ENCODE assay signal across 17 cellular contexts in genomic region chr7:24659505-24659904, GRCh38.
A peak's percentile ranks its signal among the peaks of the same experiment; 100 is the strongest.
DNase-seq lines count a peak whose midpoint lies in the region; ATAC-seq lines count a peak whose summit lies in the region.
"Had no signal": no experiment of that assay in that cellular context is flagged by ENCODE, and none has a peak within 500 bp of the region (broad histone marks: within the 10 kb centered on the region; RNA-seq: fewer than 3 reads in every experiment).

No MANE protein-coding gene starts in this region.

- DNase-seq in EL: no peak
- DNase-seq in activated T-helper 2 cell treated with anti-CD3 and anti-CD28 coated beads, Interferon-gamma antibody, Interleukin-2, Interleukin-4, amounts not matched to agents 10 μg/mL and 5 μg/mL and 100 μg/mL, durations not matched to agents 14 hours and 24 hours and 36 hours (ENCODE audit: low spot score): no peak
- no peak for DNase-seq in head of caudate nucleus
- DNase-seq in left ventricle myocardium superior: no peak
- DNase-seq: activated CD4-positive, alpha-beta T cell treated with anti-CD3 and anti-CD28 coated beads, Interleukin-2, amount 10 ng/mL, durations not matched to agents 7 days and 5 days; anterior cingulate cortex; colonic mucosa; KG1; left ventricle myocardium inferior; natural killer cell; NCI-H146; NCI-H510A treated with DMSO at 0.1 percent for 48 hours; stimulated activated CD4-positive, alpha-beta T cell treated with anti-CD3 and anti-CD28 coated beads, Interleukin-2, amount 100 ng/mL, for 48 hours had no signal

- peak; percentile 83 for ATAC-seq in GM18498 (IDR thresholded peaks at IDR 0.05; ENCODE audit: unreplicated experiment)
- peak; percentile 83 for ATAC-seq in GM19467 (IDR thresholded peaks at IDR 0.05; ENCODE audit: unreplicated experiment)
- peak; percentile 89 for ATAC-seq in HG02852 (IDR thresholded peaks at IDR 0.05; ENCODE audit: unreplicated experiment)
- peak; percentile 48 for ATAC-seq in HG03521 (IDR thresholded peaks at IDR 0.05; ENCODE audit: unreplicated experiment)
- no peak for ATAC-seq in left ventricle myocardium superior
- ATAC-seq: natural killer cell had no signal

- H3K9me3 Mint-ChIP-seq in activated T-helper 2 cell treated with anti-CD3 and anti-CD28 coated beads, Interferon-gamma antibody, Interleukin-2, Interleukin-4, amounts not matched to agents 10 μg/mL and 5 μg/mL and 100 μg/mL, durations not matched to agents 14 hours and 24 hours and 36 hours: no peaks in the 10 kb centered on the region
- H3K9me3 Mint-ChIP-seq: activated CD4-positive, alpha-beta T cell treated with anti-CD3 and anti-CD28 coated beads, Interleukin-2, amount 10 ng/mL, durations not matched to agents 7 days and 5 days; natural killer cell had no signal

- H3K4me1 Mint-ChIP-seq in activated T-helper 2 cell treated with anti-CD3 and anti-CD28 coated beads, Interferon-gamma antibody, Interleukin-2, Interleukin-4, amounts not matched to agents 10 μg/mL and 5 μg/mL and 100 μg/mL, durations not matched to agents 14 hours and 24 hours and 36 hours (ENCODE audit: low read depth): peaks cover 3% of the 10 kb centered on the region
- H3K4me1 Mint-ChIP-seq: activated CD4-positive, alpha-beta T cell treated with anti-CD3 and anti-CD28 coated beads, Interleukin-2, amount 10 ng/mL, durations not matched to agents 7 days and 5 days; natural killer cell had no signal

- intact Hi-C loops in activated T-helper 2 cell treated with anti-CD3 and anti-CD28 coated beads, Interferon-gamma antibody, Interleukin-2, Interleukin-4, amounts not matched to agents 10 μg/mL and 5 μg/mL and 100 μg/mL, durations not matched to agents 14 hours and 24 hours and 36 hours (cut with micrococcal nuclease): no loop called here
- intact Hi-C loops in head of caudate nucleus (cut with DNase I): no loop called here
- intact Hi-C loops in left ventricle myocardium superior (cut with micrococcal nuclease): no loop called here

- H3K27me3 Mint-ChIP-seq in activated T-helper 2 cell treated with anti-CD3 and anti-CD28 coated beads, Interferon-gamma antibody, Interleukin-2, Interleukin-4, amounts not matched to agents 10 μg/mL and 5 μg/mL and 100 μg/mL, durations not matched to agents 14 hours and 24 hours and 36 hours (ENCODE audit: low read depth): no peaks in the 10 kb centered on the region
- H3K27me3 Mint-ChIP-seq: activated CD4-positive, alpha-beta T cell treated with anti-CD3 and anti-CD28 coated beads, Interleukin-2, amount 10 ng/mL, durations not matched to agents 7 days and 5 days had no signal

- no peak overlapping the region for H3K27ac Mint-ChIP-seq in activated T-helper 2 cell treated with anti-CD3 and anti-CD28 coated beads, Interferon-gamma antibody, Interleukin-2, Interleukin-4, amounts not matched to agents 10 μg/mL and 5 μg/mL and 100 μg/mL, durations not matched to agents 14 hours and 24 hours and 36 hours
- H3K27ac Mint-ChIP-seq: activated CD4-positive, alpha-beta T cell treated with anti-CD3 and anti-CD28 coated beads, Interleukin-2, amount 10 ng/mL, durations not matched to agents 7 days and 5 days; natural killer cell had no signal

- no peak overlapping the region for H3K4me3 Mint-ChIP-seq in activated T-helper 2 cell treated with anti-CD3 and anti-CD28 coated beads, Interferon-gamma antibody, Interleukin-2, Interleukin-4, amounts not matched to agents 10 μg/mL and 5 μg/mL and 100 μg/mL, durations not matched to agents 14 hours and 24 hours and 36 hours (ENCODE audit: low read depth)
- H3K4me3 Mint-ChIP-seq: activated CD4-positive, alpha-beta T cell treated with anti-CD3 and anti-CD28 coated beads, Interleukin-2, amount 10 ng/mL, durations not matched to agents 7 days and 5 days; natural killer cell had no signal

- peaks cover 10% of the 10 kb centered on the region for H3K36me3 Mint-ChIP-seq in activated T-helper 2 cell treated with anti-CD3 and anti-CD28 coated beads, Interferon-gamma antibody, Interleukin-2, Interleukin-4, amounts not matched to agents 10 μg/mL and 5 μg/mL and 100 μg/mL, durations not matched to agents 14 hours and 24 hours and 36 hours (ENCODE audit: low read depth)
- H3K36me3 Mint-ChIP-seq: natural killer cell had no signal
